In genomic region chr7:112207765-112208164, GRCh38 we compare ENCODE assay signal across 10 cellular contexts. TPM values are rescaled to one million over a fixed set of nuclear protein-coding genes. Genes with fewer than 3 reads are reported as not detected.
DNase-seq lines count a peak whose midpoint lies in the region; ATAC-seq and TF ChIP-seq lines count a peak whose summit lies in the region.
"Had no signal": no experiment of that assay in that cellular context is flagged by ENCODE, and none has a peak within 500 bp of the region (broad histone marks: within the 10 kb centered on the region; RNA-seq: fewer than 3 reads in every experiment).

No MANE protein-coding gene starts in this region.

- CTCF ChIA-PET in CD8-positive, alpha-beta memory T cell (lab: Charles Lee), result no interaction called here
- CTCF ChIA-PET in mammary epithelial cell (lab: Charles Lee; ENCODE audit: low non-redundant PET), result no interaction called here

- no peak overlapping the region for H3K27ac ChIP-seq in CD8-positive, alpha-beta memory T cell (ENCODE audit: low read depth, low read length)
- H3K27ac ChIP-seq in Karpas-422 (ENCODE audit: low read length) (no peak overlapping the region), mammary epithelial cell (ENCODE audit: insufficient read depth, low read depth, low read length) (no peak overlapping the region)

- TF ChIP-seq CTCF in mammary epithelial cell (conservative IDR thresholded peaks at IDR 0.05 in 1 of 2, IDR thresholded peaks at IDR 0.05 in 1 of 2; ENCODE audit: extremely low read depth in 1 of 2, insufficient read depth in 1 of 2, low read depth in 1 of 2, low read length in 2 of 2), result no peak

- no peak for ATAC-seq in naive thymus-derived CD8-positive, alpha-beta T cell
- ATAC-seq in HG03354 (IDR thresholded peaks at IDR 0.05; ENCODE audit: poor library complexity, severe bottlenecking, unreplicated experiment), result no peak
- no peak for ATAC-seq in HG03159 (IDR thresholded peaks at IDR 0.05; ENCODE audit: unreplicated experiment)

- peaks cover 0 to 9% (median 0%) of the 10 kb centered on the region in 3 donors for H3K36me3 Mint-ChIP-seq in CD8-positive, alpha-beta memory T cell
- no peaks in the 10 kb centered on the region for H3K36me3 Mint-ChIP-seq in naive thymus-derived CD8-positive, alpha-beta T cell

- H3K4me2 ChIP-seq in Karpas-422 (ENCODE audit: low read depth, low read length, poor library complexity, severe bottlenecking), result peak overlapping the region; percentile 97
- peak overlapping the region; percentile 92 for H3K4me2 ChIP-seq in mammary epithelial cell (ENCODE audit: insufficient read depth, low read depth, low read length)

- H3K4me3 ChIP-seq in CD8-positive, alpha-beta memory T cell (ENCODE audit: low read length), result peak overlapping the region; percentile 92
- H3K4me3 ChIP-seq in Karpas-422 (ENCODE audit: low read length), result peak overlapping the region; percentile 98
- peak overlapping the region in 2 of 3 experiments; percentile 89 to 97 for H3K4me3 ChIP-seq in mammary epithelial cell (replicated peaks in 1 of 3; ENCODE audit: insufficient read depth in 1 of 3, low read depth in 2 of 3, low read length in 3 of 3)

- POLR2A ChIA-PET in CD8-positive, alpha-beta memory T cell (lab: Charles Lee), result no interaction called here
- POLR2A ChIA-PET in naive thymus-derived CD8-positive, alpha-beta T cell (lab: Charles Lee), result interaction anchor here (4.0 kb wide), 1 partner anchor 243 kb away, joined by 23 read pairs; the partner anchor contains the start of gene IFRD1

- intact Hi-C loops in mammary epithelial cell (cut with micrococcal nuclease), result loop anchor here (1.0 to 10.0 kb wide), 7 partner anchors 140 to 445 kb away; partner anchors contain the start of gene IFRD1

- peaks cover 19% of the 10 kb centered on the region for H3K4me1 ChIP-seq in CD8-positive, alpha-beta memory T cell (ENCODE audit: insufficient read depth, low read length)
- H3K4me1 ChIP-seq in Karpas-422 (ENCODE audit: low read length), result peaks cover 22% of the 10 kb centered on the region
- H3K4me1 ChIP-seq in mammary epithelial cell (ENCODE audit: insufficient read depth, low read length), result peaks cover 14% of the 10 kb centered on the region
- H3K4me1 ChIP-seq: uterus had no signal

- peaks cover 11% of the 10 kb centered on the region; the same call in 1 of the 2 replicates for H3K79me2 ChIP-seq in Karpas-422 (ENCODE audit: low read length)
- peaks cover 81% of the 10 kb centered on the region for H3K79me2 ChIP-seq in mammary epithelial cell (ENCODE audit: insufficient read depth, low read length)

- no peaks in the 10 kb centered on the region for H3K9me3 ChIP-seq in CD8-positive, alpha-beta memory T cell (ENCODE audit: low read length)
- H3K9me3 ChIP-seq in Karpas-422 (ENCODE audit: low read length), result no peaks in the 10 kb centered on the region
- no peaks in the 10 kb centered on the region for H3K9me3 ChIP-seq in mammary epithelial cell (replicated peaks; ENCODE audit: insufficient read depth, low read length)
- H3K9me3 ChIP-seq: uterus had no signal

- in situ Hi-C loops in mammary epithelial cell (cut with MboI; ENCODE audit: low sequenced_read_pairs in 2 of 2), result loop anchor here in 1 of 2 donors (25.0 kb wide), 2 partner anchors 205 to 245 kb away; no protein-coding TSS in a partner anchor

- H3K4me1 Mint-ChIP-seq in CD8-positive, alpha-beta memory T cell, result peaks cover 44 to 60% (median 45%) of the 10 kb centered on the region in 3 donors
- peaks cover 27 to 52% (median 50%) of the 10 kb centered on the region in 4 donors for H3K4me1 Mint-ChIP-seq in naive thymus-derived CD8-positive, alpha-beta T cell

- DNase-seq in CD8-positive, alpha-beta memory T cell, result no peak
- DNase-seq in Karpas-422, result no peak
- no peak for DNase-seq in mammary epithelial cell
- DNase-seq in naive thymus-derived CD8-positive, alpha-beta T cell, result no peak
- DNase-seq in cerebellar cortex (ENCODE audit: low spot score), result no peak
- DNase-seq in NOMO-1 treated with dmso at 0.1 percent for 144 hours (lab: John Stamatoyannopoulos, UW; ENCODE audit: unreplicated experiment), result no peak
- DNase-seq: erythroblast, uterus had no signal

- no peak overlapping the region for H3K9ac ChIP-seq in Karpas-422 (ENCODE audit: low read length)
- no peak overlapping the region for H3K9ac ChIP-seq in mammary epithelial cell (ENCODE audit: insufficient read depth, low read length)

- 100% methylated on average over 2 of the region's 6 CpGs for WGBS in mammary epithelial cell (ENCODE audit: low coverage, missing lambda C conversion rate)

- no peaks in the 10 kb centered on the region for H3K36me3 ChIP-seq in CD8-positive, alpha-beta memory T cell (ENCODE audit: insufficient read depth, low read length)
- no peaks in the 10 kb centered on the region for H3K36me3 ChIP-seq in Karpas-422 (ENCODE audit: insufficient read depth, low read length)
- H3K36me3 ChIP-seq in mammary epithelial cell (ENCODE audit: insufficient read depth, low read length), result no peaks in the 10 kb centered on the region
- H3K36me3 ChIP-seq: uterus had no signal

- H3K9me3 Mint-ChIP-seq in CD8-positive, alpha-beta memory T cell, result no peaks in the 10 kb centered on the region
- no peaks in the 10 kb centered on the region for H3K9me3 Mint-ChIP-seq in naive thymus-derived CD8-positive, alpha-beta T cell

- H3K27me3 ChIP-seq in CD8-positive, alpha-beta memory T cell (ENCODE audit: insufficient read depth, low read length, poor library complexity, severe bottlenecking), result peaks cover 14% of the 10 kb centered on the region
- H3K27me3 ChIP-seq in Karpas-422 (ENCODE audit: low read length) (no peaks in the 10 kb centered on the region; the same call in 1 of the 2 replicates), mammary epithelial cell (ENCODE audit: insufficient read depth, low read length) (no peaks in the 10 kb centered on the region)
- H3K27me3 ChIP-seq: uterus had no signal

- H2AFZ ChIP-seq in Karpas-422 (ENCODE audit: low read length) (no peak overlapping the region), mammary epithelial cell (ENCODE audit: low read depth, low read length) (no peak overlapping the region)

- BruUV-seq in mammary epithelial cell (replicated peaks; lab: Mats Ljungman, UMichigan), result no TSS peak

- no peaks in the 10 kb centered on the region for H3K9me2 ChIP-seq in Karpas-422 (replicated peaks; ENCODE audit: insufficient read depth, low read length)

- H3K4me3 Mint-ChIP-seq in CD8-positive, alpha-beta memory T cell, result peak overlapping the region; percentile 90 to 99 (median 96)
- peak overlapping the region; percentile 93 to 98 (median 97) for H3K4me3 Mint-ChIP-seq in naive thymus-derived CD8-positive, alpha-beta T cell

- H3K27me3 Mint-ChIP-seq in CD8-positive, alpha-beta memory T cell, result peaks cover 8 to 12% of the 10 kb centered on the region in 2 donors
- H3K27me3 Mint-ChIP-seq in naive thymus-derived CD8-positive, alpha-beta T cell, result peaks cover 6 to 18% (median 13%) of the 10 kb centered on the region in 5 donors

- dilution Hi-C loops in mammary epithelial cell (cut with HindIII; ENCODE audit: low sequenced_read_pairs), result no loop called here

- H4K20me1 ChIP-seq in Karpas-422 (ENCODE audit: insufficient read depth, low read depth, low read length), result peaks cover 21% of the 10 kb centered on the region
- no peaks in the 10 kb centered on the region for H4K20me1 ChIP-seq in mammary epithelial cell (ENCODE audit: insufficient read depth, low read length)

- H3K27ac Mint-ChIP-seq in CD8-positive, alpha-beta memory T cell, result peak overlapping the region in 2 of 8 donors; percentile 22 to 31
- H3K27ac Mint-ChIP-seq in naive thymus-derived CD8-positive, alpha-beta T cell, result peak overlapping the region in 2 of 10 donors; percentile 4 to 93

RNA-seq across cellular contexts. Expression of gene ZNF277, which starts 1.3 kb away (rescaled TPM):
- total RNA-seq in CD8-positive, alpha-beta memory T cell, result 10 to 100 TPM; 13.5 to 14.7 TPM
- 20.6 TPM for polyA plus RNA-seq in CD8-positive, alpha-beta memory T cell
- 32.5 and 37.4 TPM in 2 replicates for total RNA-seq in Karpas-422 (2014; rRNA removed; shearing (Covaris generic); ENCODE audit: low replicate concordance)
- 10 to 100 TPM; 18.9 to 36.0 TPM for total RNA-seq in mammary epithelial cell
- 11.8 TPM for polyA plus RNA-seq in mammary epithelial cell
- not detected for polyA minus RNA-seq in mammary epithelial cell
- 10 to 100 TPM; 36.5 to 40.0 TPM for total RNA-seq in naive thymus-derived CD8-positive, alpha-beta T cell
- polyA plus RNA-seq in naive thymus-derived CD8-positive, alpha-beta T cell, result 10 to 100 TPM; 20.3 to 22.8 (median 22.4) TPM

RNA-seq across cellular contexts. Expression of gene DOCK4, which starts 1.6 kb away (rescaled TPM):
- total RNA-seq in CD8-positive, alpha-beta memory T cell, result 1 to 10 TPM; 1.2 TPM
- polyA plus RNA-seq in CD8-positive, alpha-beta memory T cell, result not detected
- 0.07 and 0.54 TPM in 2 replicates for total RNA-seq in Karpas-422 (2014; rRNA removed; shearing (Covaris generic); ENCODE audit: low replicate concordance)
- total RNA-seq in mammary epithelial cell, result 10 to 100 TPM in 1 of 2 donors, 1 to 10 TPM in 1; 7.5 to 22.2 TPM
- polyA plus RNA-seq in mammary epithelial cell, result 8.7 TPM
- 58.4 TPM for polyA minus RNA-seq in mammary epithelial cell
- total RNA-seq in naive thymus-derived CD8-positive, alpha-beta T cell, result 1 to 10 TPM in 1 of 2 experiments, under 1 TPM in 1; 0.88 to 1.3 TPM
- under 1 TPM in 2 of 3 donors, not detected in 1; 0.30 to 0.46 TPM for polyA plus RNA-seq in naive thymus-derived CD8-positive, alpha-beta T cell
